9 cellular contexts compared by ENCODE assay signal in the genomic region with DNA sequence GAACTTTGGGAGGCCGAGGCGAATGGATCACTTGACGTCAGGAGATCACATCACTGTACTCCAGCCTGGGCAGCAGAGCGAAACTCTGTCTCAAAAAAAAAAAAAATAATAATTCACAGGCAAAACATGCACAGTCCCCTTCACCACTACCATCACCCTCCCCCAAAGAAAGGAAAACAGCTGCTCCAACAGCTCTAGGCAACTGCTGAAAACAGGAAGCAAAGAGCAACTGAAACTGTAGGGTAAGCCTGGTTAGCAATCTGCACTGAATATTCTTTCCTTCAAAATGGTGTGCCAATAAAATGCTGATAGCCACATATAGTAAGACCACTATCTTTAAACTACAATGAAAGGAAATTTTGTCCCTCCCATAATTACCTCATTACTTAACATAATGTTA. TPM values are rescaled to one million over a fixed set of nuclear protein-coding genes. Genes with fewer than 3 reads are reported as not detected.
DNase-seq lines count a peak whose midpoint lies in the region; ATAC-seq, FAIRE-seq and TF ChIP-seq lines count a peak whose summit lies in the region.
"Had no signal": no experiment of that assay in that cellular context is flagged by ENCODE, and none has a peak within 500 bp of the region (broad histone marks: within the 10 kb centered on the region; RNA-seq: fewer than 3 reads in every experiment).

No MANE protein-coding gene starts in this region.

- no peaks in the 10 kb centered on the region for H3K27me3 ChIP-seq in uterus

- H3K4me3 ChIP-seq in uterus: no peak overlapping the region

- no peaks in the 10 kb centered on the region for H3K4me1 ChIP-seq in uterus

- H3K27ac Mint-ChIP-seq in glutamatergic neuron (ENCODE audit: unreplicated experiment): no peak overlapping the region

- no peak for DNase-seq in GM18507 (ENCODE audit: extremely low spot score, insufficient read length, low read depth)
- DNase-seq in RPMI8226: peak; percentile 75
- peak; percentile 87 to 93 for DNase-seq in lung microvascular endothelial cell (ENCODE audit: low read depth in 2 of 2)
- no peak for DNase-seq in T1000 (lab: John Stamatoyannopoulos, UW)
- DNase-seq in activated T-cell treated with anti-CD3 and anti-CD28 coated beads, Interleukin-2, amount 50 U/mL, for 1 hour: no peak
- DNase-seq in glutamatergic neuron: no peak
- DNase-seq in uterus: no peak
- DNase-seq: small intestine had no signal

- H3K27ac ChIP-seq in uterus: no peak overlapping the region

- ATAC-seq in HG02943 (IDR thresholded peaks at IDR 0.05; ENCODE audit: low read depth, unreplicated experiment): peak; percentile 51

- no peaks in the 10 kb centered on the region for H3K9me3 Mint-ChIP-seq in glutamatergic neuron (ENCODE audit: unreplicated experiment)

- FAIRE-seq in GM18507 (lab: Jason Lieb, UNC): peak; percentile 84
- FAIRE-seq: small intestine had no signal

- H3K4me3 Mint-ChIP-seq in glutamatergic neuron (ENCODE audit: unreplicated experiment): no peak overlapping the region

- intact Hi-C loops in uterus (cut with DNase I; ENCODE audit: low total_unique reads): no loop called here

- H3K27me3 Mint-ChIP-seq in glutamatergic neuron (ENCODE audit: unreplicated experiment): no peaks in the 10 kb centered on the region

- no peaks in the 10 kb centered on the region for H3K9me3 ChIP-seq in uterus

- H3K4me1 Mint-ChIP-seq in glutamatergic neuron (ENCODE audit: low read depth, unreplicated experiment): peaks cover 1% of the 10 kb centered on the region

- TF ChIP-seq CTCF in glutamatergic neuron (IDR thresholded peaks at IDR 0.05; ENCODE audit: partially characterized antibody, unreplicated experiment): no peak
- TF ChIP-seq CTCF in uterus (IDR thresholded peaks at IDR 0.05): no peak

- no peak for TF ChIP-seq POLR2A in uterus (IDR thresholded peaks at IDR 0.05)

- no peaks in the 10 kb centered on the region for H3K36me3 ChIP-seq in uterus

- H3K36me3 Mint-ChIP-seq in glutamatergic neuron (ENCODE audit: unreplicated experiment): no peaks in the 10 kb centered on the region

RNA-seq across cellular contexts. Expression of gene NT5C2, which starts 11.8 kb away (rescaled TPM):
- 40.3 and 54.4 TPM in 2 replicates for total RNA-seq in lung microvascular endothelial cell
- total RNA-seq in glutamatergic neuron (ENCODE audit: unreplicated experiment): 68.5 TPM
- 100 to 1,000 TPM in 2 of 4 donors, 10 to 100 TPM in 2; 12.3 to 134 (median 99.4) TPM for total RNA-seq in uterus

Comparison
In these comparisons a context has a peak if more than half of its experiments do, and no peak if none do; other contexts are left out.
1. DNase-seq: peak in RPMI8226 (single experiment) and lung microvascular endothelial cell (2 of 2); none in GM18507 (single experiment), T1000 (single experiment), activated T-cell treated with anti-CD3 and anti-CD28 coated beads, Interleukin-2, amount 50 U/mL, for 1 hour (single experiment), glutamatergic neuron (single experiment) and uterus (0 of 2).